7 cellular contexts compared by ENCODE assay signal in genomic region chr9:129319938-129320481, GRCh38.
DNase-seq lines count a peak whose midpoint lies in the region; ATAC-seq, FAIRE-seq and TF ChIP-seq lines count a peak whose summit lies in the region.

No MANE protein-coding gene starts in this region.

- H3K36me3 ChIP-seq in H7 (replicated peaks; ENCODE audit: control insufficient read depth, insufficient read depth, low read length), result no peaks in the 10 kb centered on the region
- no peaks in the 10 kb centered on the region for H3K36me3 ChIP-seq in adipocyte (ENCODE audit: control insufficient read depth, insufficient read depth, low read length, severe bottlenecking)
- no peaks in the 10 kb centered on the region for H3K36me3 ChIP-seq in stomach

- H3K4me1 ChIP-seq in adipocyte (ENCODE audit: control insufficient read depth, insufficient read depth, low read length) (peaks cover 92% of the 10 kb centered on the region), stomach (peaks cover 46 to 89% (median 77%) of the 10 kb centered on the region in 4 donors)

- H3K9me3 ChIP-seq in adipocyte (ENCODE audit: control insufficient read depth, low read length) (no peaks in the 10 kb centered on the region), stomach (no peaks in the 10 kb centered on the region)

- WGBS in stomach, 5 donors, result 26 to 54% (median 32%) methylated on average over 6 to 14 of the region's 14 CpGs

- no peak for TF ChIP-seq POLR2A in stomach (IDR thresholded peaks at IDR 0.05)

- H3K4me3 ChIP-seq in H7 (ENCODE audit: insufficient read depth, low read depth, low read length) (peak overlapping the region; percentile 27), adipocyte (ENCODE audit: low read length) (peak overlapping the region; percentile 77), stomach (peak overlapping the region; percentile 39 to 50 (median 40))

- TF ChIP-seq EP300 in stomach (IDR thresholded peaks at IDR 0.05), result no peak

- DNase-seq in H7 (peak; percentile 72), adipocyte (ENCODE audit: low read depth) (no peak), left kidney (ENCODE audit: low read depth, low spot score) (peak; percentile 24), stomach (peak; percentile 24), GM19239 (ENCODE audit: insufficient read length, low spot score) (no peak), T1000 (lab: John Stamatoyannopoulos, UW) (no peak)

- no peak for FAIRE-seq in GM19239 (lab: Jason Lieb, UNC)

- intact Hi-C loops in stomach (cut with DNase I; ENCODE audit: low total_unique reads), result loop anchor here (10.0 kb wide), 2 partner anchors 55 to 115 kb away; no protein-coding TSS in a partner anchor

- no peak for ATAC-seq in HG03135 (IDR thresholded peaks at IDR 0.05; ENCODE audit: unreplicated experiment)

- H3K27me3 ChIP-seq in H7 (ENCODE audit: control insufficient read depth, insufficient read depth, low read length) (peaks cover 3% of the 10 kb centered on the region; the same call in 1 of the 2 replicates), adipocyte (replicated peaks; ENCODE audit: control insufficient read depth, insufficient read depth, low read length) (no peaks in the 10 kb centered on the region), stomach (no peaks in the 10 kb centered on the region)

- H3K9ac ChIP-seq in adipocyte (ENCODE audit: low read length), result peak overlapping the region; percentile 90

- peak overlapping the region; percentile 85 to 93 (median 89) for H3K27ac ChIP-seq in stomach

- no peak for TF ChIP-seq CTCF in stomach (IDR thresholded peaks at IDR 0.05)

Comparison
In these comparisons a context has a peak if more than half of its experiments do, and no peak if none do; other contexts are left out.
1. DNase-seq: peak in H7 (single experiment), left kidney (single experiment) and stomach (single experiment); none in adipocyte (single experiment), GM19239 (single experiment) and T1000 (single experiment).
2. H3K4me3 ChIP-seq: peak in every context shown above with its lines; median percentile 77 in adipocyte; 40 in stomach; 27 in H7.